Comparison of ENCODE assay signal across 21 cellular contexts in genomic region chr11:45319077-45319476, GRCh38. TPM values are rescaled to one million over a fixed set of nuclear protein-coding genes. Genes with fewer than 3 reads are reported as not detected.
DNase-seq lines count a peak whose midpoint lies in the region; ATAC-seq and TF ChIP-seq lines count a peak whose summit lies in the region.
"Had no signal": no experiment of that assay in that cellular context is flagged by ENCODE, and none has a peak within 500 bp of the region (broad histone marks: within the 10 kb centered on the region; RNA-seq: fewer than 3 reads in every experiment).

No MANE protein-coding gene starts in this region.

- POLR2A ChIA-PET in activated CD4-positive, alpha-beta memory T cell treated with anti-CD3 and anti-CD28 coated beads for 36 hours (lab: Charles Lee): no interaction called here
- POLR2A ChIA-PET in activated CD4-positive, alpha-beta memory T cell treated with anti-CD3 and anti-CD28 coated beads, Interleukin-2, amount 10 ng/mL, durations not matched to agents 7 days and 5 days (lab: Charles Lee): no interaction called here

- peak; percentile 26 for DNase-seq in activated CD4-positive, alpha-beta memory T cell treated with anti-CD3 and anti-CD28 coated beads for 36 hours
- DNase-seq in activated CD4-positive, alpha-beta memory T cell treated with anti-CD3 and anti-CD28 coated beads, Interleukin-2, amount 10 ng/mL, durations not matched to agents 7 days and 5 days: no peak
- DNase-seq in cardiac septum (ENCODE audit: low spot score): peak; percentile 9
- DNase-seq in Right ventricle myocardium inferior (ENCODE audit: missing footprints): no peak
- DNase-seq in mammary epithelial cell: peak; percentile 16
- peak; percentile 6 for DNase-seq in renal cortical epithelial cell (ENCODE audit: low read depth)
- DNase-seq in NCI-H526 treated with DMSO at 0.1 percent for 48 hours (lab: John Stamatoyannopoulos, UW): no peak
- no peak for DNase-seq in NCI-H1105 treated with DMSO at 0.1 percent for 48 hours (lab: John Stamatoyannopoulos, UW)
- DNase-seq: BE2C, EL, GF-D8, KG1, NCI-H1092 treated with DMSO at 0.1 percent for 48 hours, NCI-H146, NCI-H2029 treated with DMSO at 0.1 percent for 48 hours, NCI-H226, NCI-H510A treated with DMSO at 0.1 percent for 48 hours, NCI-H774, OCI-M1, Right ventricle myocardium superior had no signal

- 25% methylated on average over 1 of the region's 1 CpG for whole genome bisulfite sequencing in mammary epithelial cell (ENCODE audit: low coverage, missing lambda C conversion rate)

- H3K4me1 Mint-ChIP-seq in activated CD4-positive, alpha-beta memory T cell treated with anti-CD3 and anti-CD28 coated beads for 36 hours (ENCODE audit: low read depth): no peaks in the 10 kb centered on the region
- no peaks in the 10 kb centered on the region for H3K4me1 Mint-ChIP-seq in activated CD4-positive, alpha-beta memory T cell treated with anti-CD3 and anti-CD28 coated beads, Interleukin-2, amount 10 ng/mL, durations not matched to agents 7 days and 5 days

- no TSS peak for BruUV-seq in mammary epithelial cell (replicated peaks; lab: Mats Ljungman, UMichigan)

- H3K9me3 ChIP-seq in mammary epithelial cell (replicated peaks; ENCODE audit: insufficient read depth, low read length): no peaks in the 10 kb centered on the region
- H3K9me3 ChIP-seq: A549, BE2C had no signal

- H4K20me1 ChIP-seq in mammary epithelial cell (ENCODE audit: insufficient read depth, low read length): no peaks in the 10 kb centered on the region

- no peak overlapping the region for H3K4me3 ChIP-seq in mammary epithelial cell (replicated peaks in 1 of 3; ENCODE audit: insufficient read depth in 1 of 3, low read depth in 2 of 3, low read length in 3 of 3)
- H3K4me3 ChIP-seq: A549 had no signal

- H3K4me1 ChIP-seq in mammary epithelial cell (ENCODE audit: insufficient read depth, low read length): no peaks in the 10 kb centered on the region
- H3K4me1 ChIP-seq: A549, BE2C had no signal

- intact Hi-C loops in activated CD4-positive, alpha-beta memory T cell treated with anti-CD3 and anti-CD28 coated beads for 36 hours (cut with micrococcal nuclease): no loop called here
- intact Hi-C loops in cardiac septum (cut with DNase I) (no loop called here), Right ventricle myocardium inferior (cut with DNase I) (no loop called here), mammary epithelial cell (cut with micrococcal nuclease) (no loop called here)

- CTCF ChIA-PET in activated CD4-positive, alpha-beta memory T cell treated with anti-CD3 and anti-CD28 coated beads for 36 hours (lab: Charles Lee): interaction anchor here (1.0 to 1.2 kb wide), 3 partner anchors 12 to 392 kb away, joined by 3 to 4 read pairs (median 3); no protein-coding TSS in a partner anchor
- CTCF ChIA-PET in activated CD4-positive, alpha-beta memory T cell treated with anti-CD3 and anti-CD28 coated beads, Interleukin-2, amount 10 ng/mL, durations not matched to agents 7 days and 5 days (lab: Charles Lee): no interaction called here
- CTCF ChIA-PET in mammary epithelial cell (lab: Charles Lee; ENCODE audit: low non-redundant PET): no interaction called here

- no peaks in the 10 kb centered on the region for H3K79me2 ChIP-seq in mammary epithelial cell (ENCODE audit: insufficient read depth, low read length)

- H3K9me3 Mint-ChIP-seq in activated CD4-positive, alpha-beta memory T cell treated with anti-CD3 and anti-CD28 coated beads for 36 hours: no peaks in the 10 kb centered on the region
- no peaks in the 10 kb centered on the region for H3K9me3 Mint-ChIP-seq in activated CD4-positive, alpha-beta memory T cell treated with anti-CD3 and anti-CD28 coated beads, Interleukin-2, amount 10 ng/mL, durations not matched to agents 7 days and 5 days

- H3K9ac ChIP-seq in mammary epithelial cell (ENCODE audit: insufficient read depth, low read length): no peak overlapping the region

- H3K4me2 ChIP-seq in mammary epithelial cell (ENCODE audit: insufficient read depth, low read depth, low read length): no peak overlapping the region
- H3K4me2 ChIP-seq: A549 had no signal

- no peaks in the 10 kb centered on the region for H3K36me3 Mint-ChIP-seq in activated CD4-positive, alpha-beta memory T cell treated with anti-CD3 and anti-CD28 coated beads for 36 hours
- H3K36me3 Mint-ChIP-seq in activated CD4-positive, alpha-beta memory T cell treated with anti-CD3 and anti-CD28 coated beads, Interleukin-2, amount 10 ng/mL, durations not matched to agents 7 days and 5 days (ENCODE audit: low read depth): no peaks in the 10 kb centered on the region

- H3K4me3 Mint-ChIP-seq in activated CD4-positive, alpha-beta memory T cell treated with anti-CD3 and anti-CD28 coated beads for 36 hours: no peak overlapping the region
- no peak overlapping the region for H3K4me3 Mint-ChIP-seq in activated CD4-positive, alpha-beta memory T cell treated with anti-CD3 and anti-CD28 coated beads, Interleukin-2, amount 10 ng/mL, durations not matched to agents 7 days and 5 days

- no peak overlapping the region for H3K27ac Mint-ChIP-seq in activated CD4-positive, alpha-beta memory T cell treated with anti-CD3 and anti-CD28 coated beads for 36 hours
- H3K27ac Mint-ChIP-seq in activated CD4-positive, alpha-beta memory T cell treated with anti-CD3 and anti-CD28 coated beads, Interleukin-2, amount 10 ng/mL, durations not matched to agents 7 days and 5 days: no peak overlapping the region

- H3K36me3 ChIP-seq in mammary epithelial cell (ENCODE audit: insufficient read depth, low read length): no peaks in the 10 kb centered on the region
- H3K36me3 ChIP-seq: BE2C had no signal

- in situ Hi-C loops in mammary epithelial cell (cut with MboI; ENCODE audit: low sequenced_read_pairs in 2 of 2): no loop called here

- no peaks in the 10 kb centered on the region for H3K27me3 ChIP-seq in mammary epithelial cell (ENCODE audit: insufficient read depth, low read length)
- H3K27me3 ChIP-seq: BE2C had no signal

- TF ChIP-seq CTCF in mammary epithelial cell (conservative IDR thresholded peaks at IDR 0.05 in 1 of 2, IDR thresholded peaks at IDR 0.05 in 1 of 2; ENCODE audit: extremely low read depth in 1 of 2, insufficient read depth in 1 of 2, low read depth in 1 of 2, low read length in 2 of 2): no peak

- no peak overlapping the region for H3K27ac ChIP-seq in mammary epithelial cell (ENCODE audit: insufficient read depth, low read depth, low read length)
- H3K27ac ChIP-seq: A549 had no signal

- no peak for ATAC-seq in Right ventricle myocardium inferior
- ATAC-seq: A549 had no signal

- peaks cover 22% of the 10 kb centered on the region for H3K27me3 Mint-ChIP-seq in activated CD4-positive, alpha-beta memory T cell treated with anti-CD3 and anti-CD28 coated beads for 36 hours
- H3K27me3 Mint-ChIP-seq in activated CD4-positive, alpha-beta memory T cell treated with anti-CD3 and anti-CD28 coated beads, Interleukin-2, amount 10 ng/mL, durations not matched to agents 7 days and 5 days: peaks cover 17% of the 10 kb centered on the region

- dilution Hi-C loops in mammary epithelial cell (cut with HindIII; ENCODE audit: low sequenced_read_pairs): no loop called here

- H2AFZ ChIP-seq in mammary epithelial cell (ENCODE audit: low read depth, low read length): no peak overlapping the region

RNA-seq across cellular contexts. Expression of gene SYT13, which starts 32.9 kb away (rescaled TPM):
- total RNA-seq in activated CD4-positive, alpha-beta memory T cell treated with anti-CD3 and anti-CD28 coated beads for 36 hours: not detected
- not detected for total RNA-seq in activated CD4-positive, alpha-beta memory T cell treated with anti-CD3 and anti-CD28 coated beads, Interleukin-2, amount 10 ng/mL, durations not matched to agents 7 days and 5 days
- 1.3 TPM for total RNA-seq in cardiac septum
- 7.0 TPM for total RNA-seq in Right ventricle myocardium inferior
- under 1 TPM in 1 of 2 donors, not detected in 1; 0.33 TPM for total RNA-seq in mammary epithelial cell
- not detected for polyA plus RNA-seq in mammary epithelial cell
- not detected for polyA minus RNA-seq in mammary epithelial cell
- total RNA-seq in renal cortical epithelial cell: 12.1 and 42.2 TPM in 2 replicates

Comparison
In these comparisons a context has a peak if more than half of its experiments do, and no peak if none do; other contexts are left out.
1. DNase-seq: peak in activated CD4-positive, alpha-beta memory T cell treated with anti-CD3 and anti-CD28 coated beads for 36 hours (single experiment), cardiac septum (single experiment), mammary epithelial cell (single experiment) and renal cortical epithelial cell (single experiment); none in activated CD4-positive, alpha-beta memory T cell treated with anti-CD3 and anti-CD28 coated beads, Interleukin-2, amount 10 ng/mL, durations not matched to agents 7 days and 5 days (single experiment), Right ventricle myocardium inferior (single experiment), NCI-H526 treated with DMSO at 0.1 percent for 48 hours (single experiment) and NCI-H1105 treated with DMSO at 0.1 percent for 48 hours (single experiment).